Comparison of ENCODE assay signal across 1 cellular context in the genomic region with DNA sequence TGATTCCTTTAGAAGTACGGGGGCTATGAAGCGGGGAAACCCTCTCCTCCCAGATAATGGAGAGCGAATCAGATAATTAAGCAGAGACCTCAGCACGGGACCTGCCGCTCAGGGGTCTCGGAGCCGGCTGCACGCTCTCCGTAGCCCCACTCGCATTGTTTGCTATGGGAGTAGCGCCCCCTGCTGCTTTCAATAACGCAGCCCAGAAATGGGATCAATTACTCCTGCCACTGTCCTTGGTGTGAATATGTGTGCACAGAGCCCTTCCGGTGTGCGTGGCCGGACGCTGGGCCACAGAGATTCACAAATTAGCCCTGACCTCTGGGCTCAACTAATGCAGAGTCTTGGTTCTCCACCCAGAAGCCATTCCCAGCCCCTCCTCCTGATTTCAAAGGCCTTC.
TF ChIP-seq lines count a peak whose summit lies in the region.

No MANE protein-coding gene starts in this region.

TF ChIP-seq in GM23338, 12 proteins besides CTCF, POLR2A, EP300 and RAD21 (continued from another document):
- TF ChIP-seq, protein P1, sequence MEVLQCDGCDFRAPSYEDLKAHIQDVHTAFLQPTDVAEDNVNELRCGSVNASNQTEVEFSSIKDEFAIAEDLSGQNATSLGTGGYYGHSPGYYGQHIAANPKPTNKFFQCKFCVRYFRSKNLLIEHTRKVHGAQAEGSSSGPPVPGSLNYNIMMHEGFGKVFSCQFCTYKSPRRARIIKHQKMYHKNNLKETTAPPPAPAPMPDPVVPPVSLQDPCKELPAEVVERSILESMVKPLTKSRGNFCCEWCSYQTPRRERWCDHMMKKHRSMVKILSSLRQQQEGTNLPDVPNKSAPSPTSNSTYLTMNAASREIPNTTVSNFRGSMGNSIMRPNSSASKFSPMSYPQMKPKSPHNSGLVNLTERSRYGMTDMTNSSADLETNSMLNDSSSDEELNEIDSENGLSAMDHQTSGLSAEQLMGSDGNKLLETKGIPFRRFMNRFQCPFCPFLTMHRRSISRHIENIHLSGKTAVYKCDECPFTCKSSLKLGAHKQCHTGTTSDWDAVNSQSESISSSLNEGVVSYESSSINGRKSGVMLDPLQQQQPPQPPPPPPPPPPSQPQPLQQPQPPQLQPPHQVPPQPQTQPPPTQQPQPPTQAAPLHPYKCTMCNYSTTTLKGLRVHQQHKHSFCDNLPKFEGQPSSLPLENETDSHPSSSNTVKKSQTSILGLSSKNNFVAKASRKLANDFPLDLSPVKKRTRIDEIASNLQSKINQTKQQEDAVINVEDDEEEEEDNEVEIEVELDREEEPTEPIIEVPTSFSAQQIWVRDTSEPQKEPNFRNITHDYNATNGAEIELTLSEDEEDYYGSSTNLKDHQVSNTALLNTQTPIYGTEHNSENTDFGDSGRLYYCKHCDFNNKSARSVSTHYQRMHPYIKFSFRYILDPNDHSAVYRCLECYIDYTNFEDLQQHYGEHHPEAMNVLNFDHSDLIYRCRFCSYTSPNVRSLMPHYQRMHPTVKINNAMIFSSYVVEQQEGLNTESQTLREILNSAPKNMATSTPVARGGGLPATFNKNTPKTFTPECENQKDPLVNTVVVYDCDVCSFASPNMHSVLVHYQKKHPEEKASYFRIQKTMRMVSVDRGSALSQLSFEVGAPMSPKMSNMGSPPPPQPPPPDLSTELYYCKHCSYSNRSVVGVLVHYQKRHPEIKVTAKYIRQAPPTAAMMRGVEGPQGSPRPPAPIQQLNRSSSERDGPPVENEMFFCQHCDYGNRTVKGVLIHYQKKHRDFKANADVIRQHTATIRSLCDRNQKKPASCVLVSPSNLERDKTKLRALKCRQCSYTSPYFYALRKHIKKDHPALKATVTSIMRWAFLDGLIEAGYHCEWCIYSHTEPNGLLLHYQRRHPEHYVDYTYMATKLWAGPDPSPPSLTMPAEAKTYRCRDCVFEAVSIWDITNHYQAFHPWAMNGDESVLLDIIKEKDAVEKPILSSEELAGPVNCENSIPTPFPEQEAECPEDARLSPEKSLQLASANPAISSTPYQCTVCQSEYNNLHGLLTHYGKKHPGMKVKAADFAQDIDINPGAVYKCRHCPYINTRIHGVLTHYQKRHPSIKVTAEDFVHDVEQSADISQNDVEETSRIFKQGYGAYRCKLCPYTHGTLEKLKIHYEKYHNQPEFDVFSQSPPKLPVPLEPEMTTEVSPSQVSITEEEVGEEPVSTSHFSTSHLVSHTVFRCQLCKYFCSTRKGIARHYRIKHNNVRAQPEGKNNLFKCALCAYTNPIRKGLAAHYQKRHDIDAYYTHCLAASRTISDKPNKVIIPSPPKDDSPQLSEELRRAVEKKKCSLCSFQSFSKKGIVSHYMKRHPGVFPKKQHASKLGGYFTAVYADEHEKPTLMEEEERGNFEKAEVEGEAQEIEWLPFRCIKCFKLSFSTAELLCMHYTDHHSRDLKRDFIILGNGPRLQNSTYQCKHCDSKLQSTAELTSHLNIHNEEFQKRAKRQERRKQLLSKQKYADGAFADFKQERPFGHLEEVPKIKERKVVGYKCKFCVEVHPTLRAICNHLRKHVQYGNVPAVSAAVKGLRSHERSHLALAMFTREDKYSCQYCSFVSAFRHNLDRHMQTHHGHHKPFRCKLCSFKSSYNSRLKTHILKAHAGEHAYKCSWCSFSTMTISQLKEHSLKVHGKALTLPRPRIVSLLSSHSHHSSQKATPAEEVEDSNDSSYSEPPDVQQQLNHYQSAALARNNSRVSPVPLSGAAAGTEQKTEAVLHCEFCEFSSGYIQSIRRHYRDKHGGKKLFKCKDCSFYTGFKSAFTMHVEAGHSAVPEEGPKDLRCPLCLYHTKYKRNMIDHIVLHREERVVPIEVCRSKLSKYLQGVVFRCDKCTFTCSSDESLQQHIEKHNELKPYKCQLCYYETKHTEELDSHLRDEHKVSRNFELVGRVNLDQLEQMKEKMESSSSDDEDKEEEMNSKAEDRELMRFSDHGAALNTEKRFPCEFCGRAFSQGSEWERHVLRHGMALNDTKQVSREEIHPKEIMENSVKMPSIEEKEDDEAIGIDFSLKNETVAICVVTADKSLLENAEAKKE (CRISPR knock-in tag; IDR thresholded peaks at IDR 0.05) = no peak
- TF ChIP-seq EZH2 (IDR thresholded peaks at IDR 0.05; ENCODE audit: low read depth, unreplicated experiment) (no peak), NANOG (IDR thresholded peaks at IDR 0.05; ENCODE audit: borderline replicate concordance) (no peak), EZH2phosphoT487 (IDR thresholded peaks at IDR 0.05; ENCODE audit: unreplicated experiment) (no peak)
TF ChIP-seq in GM23338: peak in this region for 0.
